In genomic region chr16:22374311-22375116, GRCh38 we compare ENCODE assay signal across 8 cellular contexts. TPM values are rescaled to one million over a fixed set of nuclear protein-coding genes. Genes with fewer than 3 reads are reported as not detected.
DNase-seq lines count a peak whose midpoint lies in the region; ATAC-seq and TF ChIP-seq lines count a peak whose summit lies in the region.

Gene CDR2, minus strand, starts transcription at chr16:22374619. Its CDS starts 310 bp downstream, at chr16:22374309.

- H3K27ac ChIP-seq in GM23338 (ENCODE audit: low read depth), result peak within 1 kb of the TSS; percentile 81; the same call in 1 of the 2 replicates
- H3K27ac ChIP-seq in esophagus squamous epithelium, result peak within 1 kb of the TSS; percentile 84 to 93 (median 90)

- H3K4me2 ChIP-seq in GM23338, result peak within 1 kb of the TSS; percentile 98

- H3K36me3 Mint-ChIP-seq in GM23338 (ENCODE audit: low read depth), result peaks cover 8% of the 10 kb centered on the region
- peaks cover 2 to 5% of the 10 kb centered on the region in 2 donors for H3K36me3 Mint-ChIP-seq in activated T-cell treated with anti-CD3 and anti-CD28 coated beads, Interleukin-2, amount 50 U/mL, for 72 hours (ENCODE audit: insufficient read depth in 2 of 2)

- peaks cover 13% of the 10 kb centered on the region for H3K27me3 ChIP-seq in GM23338 (ENCODE audit: insufficient read depth)
- H3K27me3 ChIP-seq in esophagus squamous epithelium, result peaks cover 0 to 3% (median 0%) of the 10 kb centered on the region in 4 donors

- peak within 1 kb of the TSS; percentile 92 for H3K4me3 Mint-ChIP-seq in GM23338
- peak within 1 kb of the TSS; percentile 98 to 100 for H3K4me3 Mint-ChIP-seq in activated T-cell treated with anti-CD3 and anti-CD28 coated beads, Interleukin-2, amount 50 U/mL, for 72 hours

- H3K4me3 ChIP-seq in GM23338 (peak within 1 kb of the TSS; percentile 93), esophagus squamous epithelium (peak within 1 kb of the TSS; percentile 68 to 85 (median 74))

- H3K9me3 Mint-ChIP-seq in GM23338, result no peaks in the 10 kb centered on the region
- no peaks in the 10 kb centered on the region for H3K9me3 Mint-ChIP-seq in activated T-cell treated with anti-CD3 and anti-CD28 coated beads, Interleukin-2, amount 50 U/mL, for 72 hours

- peak in 3 of 4 donors; percentile 66 to 96 (median 88) for TF ChIP-seq POLR2A in esophagus squamous epithelium (IDR thresholded peaks at IDR 0.05)

- H3K36me3 ChIP-seq in GM23338 (ENCODE audit: insufficient read depth), result no peaks in the 10 kb centered on the region
- H3K36me3 ChIP-seq in esophagus squamous epithelium, result no peaks in the 10 kb centered on the region

- H3K9me3 ChIP-seq in esophagus squamous epithelium, result no peaks in the 10 kb centered on the region

- peak; percentile 97 for DNase-seq in Daoy (ENCODE audit: low read depth)
- DNase-seq in GM23338 (ENCODE audit: low spot score), result peak; percentile 99
- peak; percentile 82 to 83 for DNase-seq in Kasumi-1 (lab: John Stamatoyannopoulos, UW)
- peak; percentile 97 for DNase-seq in RKO (ENCODE audit: low spot score)
- peak; percentile 99 for DNase-seq in activated T-cell treated with anti-CD3 and anti-CD28 coated beads, Interleukin-2, amount 50 U/mL, for 72 hours
- peak; percentile 83 for DNase-seq in esophagus squamous epithelium (lab: John Stamatoyannopoulos, UW)
- DNase-seq in myocyte (ENCODE audit: low read depth), result peak; percentile 98
- peak; percentile 96 for DNase-seq in stimulated activated CD8-positive, alpha-beta memory T cell treated with anti-CD3 and anti-CD28 coated beads, Interleukin-7, amount 100 ng/mL, for 4 hours (ENCODE audit: low read depth in 2 of 2)

- 0 to 2% methylated on average over 14 to 16 of the region's 96 CpGs for WGBS in esophagus squamous epithelium, 2 donors

- H3K79me2 ChIP-seq in GM23338 (replicated peaks; ENCODE audit: insufficient read depth), result peaks cover 46% of the 10 kb centered on the region

- peaks cover 36% of the 10 kb centered on the region for H3K4me1 Mint-ChIP-seq in GM23338
- peaks cover 44% of the 10 kb centered on the region for H3K4me1 Mint-ChIP-seq in activated T-cell treated with anti-CD3 and anti-CD28 coated beads, Interleukin-2, amount 50 U/mL, for 72 hours (ENCODE audit: low read depth)

- peaks cover 12% of the 10 kb centered on the region for H3K27me3 Mint-ChIP-seq in GM23338 (ENCODE audit: insufficient read depth, low read depth, poor library complexity)
- H3K27me3 Mint-ChIP-seq in activated T-cell treated with anti-CD3 and anti-CD28 coated beads, Interleukin-2, amount 50 U/mL, for 72 hours (ENCODE audit: low read depth), result no peaks in the 10 kb centered on the region

- peak within 1 kb of the TSS; percentile 70 for H2AFZ ChIP-seq in GM23338

- ATAC-seq in GM23338, result peak; percentile 93
- ATAC-seq in activated T-cell treated with anti-CD3 and anti-CD28 coated beads, Interleukin-2, amount 50 U/mL, for 72 hours (replicated peaks in 1 of 2), result peak; percentile 91 to 93

- H3K27ac Mint-ChIP-seq in GM23338, result peak within 1 kb of the TSS; percentile 91
- peak within 1 kb of the TSS; percentile 99 for H3K27ac Mint-ChIP-seq in activated T-cell treated with anti-CD3 and anti-CD28 coated beads, Interleukin-2, amount 50 U/mL, for 72 hours

- TF ChIP-seq CTCF in GM23338 (conservative IDR thresholded peaks at IDR 0.05; ENCODE audit: low read depth in 2 of 2) (no peak), esophagus squamous epithelium (IDR thresholded peaks at IDR 0.05) (peak in 1 of 6 experiments; percentile 6)

- 0 out of 2 replicates have a peak, but pooled peaks cover 5% of the 10 kb centered on the region for H3F3A ChIP-seq in GM23338 (replicated peaks; ENCODE audit: low read depth)

- H3K4me1 ChIP-seq in GM23338 (ENCODE audit: insufficient read depth), result peaks cover 30% of the 10 kb centered on the region
- H3K4me1 ChIP-seq in esophagus squamous epithelium, result peaks cover 7 to 57% (median 26%) of the 10 kb centered on the region in 3 donors

- intact Hi-C loops in esophagus squamous epithelium (cut with DNase I), result no loop called here

- no peaks in the 10 kb centered on the region for H3K9me2 ChIP-seq in GM23338 (ENCODE audit: insufficient read depth)

- peaks cover 20% of the 10 kb centered on the region for H4K20me1 ChIP-seq in GM23338 (replicated peaks; ENCODE audit: insufficient read depth)

TF ChIP-seq in GM23338, 12 proteins besides CTCF, POLR2A, EP300 and RAD21:
- TF ChIP-seq EZH2phosphoT487 (IDR thresholded peaks at IDR 0.05; ENCODE audit: unreplicated experiment), result no peak
- peak; percentile 88 for TF ChIP-seq POLR2AphosphoS5 (IDR thresholded peaks at IDR 0.05; ENCODE audit: low read depth)
- TF ChIP-seq ETS1 (IDR thresholded peaks at IDR 0.05), result 0 out of 2 replicates have a peak, but pooled peaks have one; percentile 28

RNA-seq across cellular contexts. Expression of gene CDR2, which starts in this region (rescaled TPM):
- 17.1 and 22.9 TPM in 2 replicates for total RNA-seq in Daoy (2014; rRNA removed; shearing (Covaris generic))
- total RNA-seq in GM23338 (2014; rRNA removed; shearing (Covaris generic)), result 39.3 and 43.7 TPM in 2 replicates
- polyA plus RNA-seq in GM23338 (2016; fragmentation: Nextera tagmentation; extraction: Ambion mirVana), result 13.0 and 17.7 TPM in 2 replicates
- total RNA-seq in activated T-cell treated with anti-CD3 and anti-CD28 coated beads, Interleukin-2, amount 50 U/mL, for 72 hours, result 10 to 100 TPM; 50.0 to 57.2 TPM
- total RNA-seq in esophagus squamous epithelium, result 10 to 100 TPM in 1 of 4 donors, 1 to 10 TPM in 3; 6.6 to 21.4 (median 8.7) TPM
- 12.0 and 23.0 TPM in 2 replicates for total RNA-seq in myocyte
- 30.8 TPM for polyA plus RNA-seq in myocyte (2012)

Comparison
In these comparisons a context has a peak if more than half of its experiments do, and no peak if none do; other contexts are left out.
1. Peak in every context shown above with its lines: DNase-seq, ATAC-seq, H3K4me3 ChIP-seq and H3K27ac ChIP-seq.